Comparison of ENCODE assay signal across 1 cellular context in the genomic region with DNA sequence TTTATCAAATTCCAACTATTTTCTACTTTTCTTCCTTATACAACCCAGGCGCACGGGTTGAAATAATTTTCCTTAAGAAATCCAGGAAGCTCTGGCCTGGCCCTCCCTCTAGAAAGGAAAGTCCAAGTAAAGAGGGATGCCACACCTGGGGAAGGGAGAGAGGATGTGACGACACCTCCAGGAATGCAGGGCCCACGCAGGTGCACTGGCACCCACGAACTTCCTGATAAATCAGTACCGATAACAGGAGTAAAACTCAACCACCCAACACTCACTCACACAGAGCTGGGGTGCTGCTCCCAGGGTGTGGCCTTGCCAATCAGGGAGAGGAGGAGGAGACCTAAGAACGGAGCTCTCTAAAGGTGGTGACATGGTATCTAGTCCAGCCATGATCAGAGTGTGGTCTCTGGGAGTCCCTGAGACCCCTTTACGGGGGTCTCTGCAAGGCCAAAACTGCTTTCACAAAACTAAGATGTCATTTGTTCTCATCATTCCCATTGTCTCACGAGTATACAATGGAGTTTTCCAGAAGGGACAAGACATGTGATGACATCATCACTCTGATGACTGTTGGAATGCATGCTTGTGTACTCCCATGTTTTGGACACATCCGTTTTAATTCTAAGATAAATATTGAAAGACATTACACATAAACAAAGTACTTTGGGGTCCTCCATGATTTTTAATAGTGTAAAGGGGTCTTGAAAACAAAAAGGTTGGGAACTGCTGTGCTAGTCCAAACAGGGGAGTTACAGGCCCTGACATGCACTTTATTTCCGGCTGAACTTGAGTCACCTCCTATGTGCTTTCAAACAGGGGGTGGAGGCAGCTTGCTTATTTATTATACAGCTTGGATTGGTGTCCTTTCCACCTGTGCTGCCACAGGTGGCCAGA.
A peak's percentile ranks its signal among the peaks of the same experiment; 100 is the strongest.
TF ChIP-seq lines count a peak whose summit lies in the region.

No MANE protein-coding gene starts in this region.

TF ChIP-seq in HEK293, 187 proteins besides CTCF, POLR2A, EP300 and RAD21 (continued from another document):
- TF ChIP-seq, protein P1, sequence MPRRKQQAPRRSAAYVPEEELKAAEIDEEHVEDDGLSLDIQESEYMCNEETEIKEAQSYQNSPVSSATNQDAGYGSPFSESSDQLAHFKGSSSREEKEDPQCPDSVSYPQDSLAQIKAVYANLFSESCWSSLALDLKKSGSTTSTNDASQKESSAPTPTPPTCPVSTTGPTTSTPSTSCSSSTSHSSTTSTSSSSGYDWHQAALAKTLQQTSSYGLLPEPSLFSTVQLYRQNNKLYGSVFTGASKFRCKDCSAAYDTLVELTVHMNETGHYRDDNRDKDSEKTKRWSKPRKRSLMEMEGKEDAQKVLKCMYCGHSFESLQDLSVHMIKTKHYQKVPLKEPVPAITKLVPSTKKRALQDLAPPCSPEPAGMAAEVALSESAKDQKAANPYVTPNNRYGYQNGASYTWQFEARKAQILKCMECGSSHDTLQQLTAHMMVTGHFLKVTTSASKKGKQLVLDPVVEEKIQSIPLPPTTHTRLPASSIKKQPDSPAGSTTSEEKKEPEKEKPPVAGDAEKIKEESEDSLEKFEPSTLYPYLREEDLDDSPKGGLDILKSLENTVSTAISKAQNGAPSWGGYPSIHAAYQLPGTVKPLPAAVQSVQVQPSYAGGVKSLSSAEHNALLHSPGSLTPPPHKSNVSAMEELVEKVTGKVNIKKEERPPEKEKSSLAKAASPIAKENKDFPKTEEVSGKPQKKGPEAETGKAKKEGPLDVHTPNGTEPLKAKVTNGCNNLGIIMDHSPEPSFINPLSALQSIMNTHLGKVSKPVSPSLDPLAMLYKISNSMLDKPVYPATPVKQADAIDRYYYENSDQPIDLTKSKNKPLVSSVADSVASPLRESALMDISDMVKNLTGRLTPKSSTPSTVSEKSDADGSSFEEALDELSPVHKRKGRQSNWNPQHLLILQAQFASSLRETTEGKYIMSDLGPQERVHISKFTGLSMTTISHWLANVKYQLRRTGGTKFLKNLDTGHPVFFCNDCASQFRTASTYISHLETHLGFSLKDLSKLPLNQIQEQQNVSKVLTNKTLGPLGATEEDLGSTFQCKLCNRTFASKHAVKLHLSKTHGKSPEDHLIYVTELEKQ (tag by site-specific recombination; IDR thresholded peaks at IDR 0.05; ENCODE audit: borderline replicate concordance) = 0 out of 2 replicates have a peak, but pooled peaks have one; percentile 8
- 0 out of 2 replicates have a peak, but pooled peaks have one; percentile 11 for TF ChIP-seq ZNF335 (tag by site-specific recombination; conservative IDR thresholded peaks at IDR 0.05)
- TF ChIP-seq, protein P2, sequence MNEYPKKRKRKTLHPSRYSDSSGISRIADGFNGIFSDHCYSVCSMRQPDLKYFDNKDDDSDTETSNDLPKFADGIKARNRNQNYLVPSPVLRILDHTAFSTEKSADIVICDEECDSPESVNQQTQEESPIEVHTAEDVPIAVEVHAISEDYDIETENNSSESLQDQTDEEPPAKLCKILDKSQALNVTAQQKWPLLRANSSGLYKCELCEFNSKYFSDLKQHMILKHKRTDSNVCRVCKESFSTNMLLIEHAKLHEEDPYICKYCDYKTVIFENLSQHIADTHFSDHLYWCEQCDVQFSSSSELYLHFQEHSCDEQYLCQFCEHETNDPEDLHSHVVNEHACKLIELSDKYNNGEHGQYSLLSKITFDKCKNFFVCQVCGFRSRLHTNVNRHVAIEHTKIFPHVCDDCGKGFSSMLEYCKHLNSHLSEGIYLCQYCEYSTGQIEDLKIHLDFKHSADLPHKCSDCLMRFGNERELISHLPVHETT (tag by site-specific recombination; IDR thresholded peaks at IDR 0.05) = no peak
- TF ChIP-seq ZNF514 (tag by site-specific recombination; IDR thresholded peaks at IDR 0.05) = no peak
- TF ChIP-seq, protein P3, sequence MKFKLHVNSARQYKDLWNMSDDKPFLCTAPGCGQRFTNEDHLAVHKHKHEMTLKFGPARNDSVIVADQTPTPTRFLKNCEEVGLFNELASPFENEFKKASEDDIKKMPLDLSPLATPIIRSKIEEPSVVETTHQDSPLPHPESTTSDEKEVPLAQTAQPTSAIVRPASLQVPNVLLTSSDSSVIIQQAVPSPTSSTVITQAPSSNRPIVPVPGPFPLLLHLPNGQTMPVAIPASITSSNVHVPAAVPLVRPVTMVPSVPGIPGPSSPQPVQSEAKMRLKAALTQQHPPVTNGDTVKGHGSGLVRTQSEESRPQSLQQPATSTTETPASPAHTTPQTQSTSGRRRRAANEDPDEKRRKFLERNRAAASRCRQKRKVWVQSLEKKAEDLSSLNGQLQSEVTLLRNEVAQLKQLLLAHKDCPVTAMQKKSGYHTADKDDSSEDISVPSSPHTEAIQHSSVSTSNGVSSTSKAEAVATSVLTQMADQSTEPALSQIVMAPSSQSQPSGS (tag by site-specific recombination; IDR thresholded peaks at IDR 0.05; ENCODE audit: low read depth) = peak; percentile 96
- TF ChIP-seq, protein P4, sequence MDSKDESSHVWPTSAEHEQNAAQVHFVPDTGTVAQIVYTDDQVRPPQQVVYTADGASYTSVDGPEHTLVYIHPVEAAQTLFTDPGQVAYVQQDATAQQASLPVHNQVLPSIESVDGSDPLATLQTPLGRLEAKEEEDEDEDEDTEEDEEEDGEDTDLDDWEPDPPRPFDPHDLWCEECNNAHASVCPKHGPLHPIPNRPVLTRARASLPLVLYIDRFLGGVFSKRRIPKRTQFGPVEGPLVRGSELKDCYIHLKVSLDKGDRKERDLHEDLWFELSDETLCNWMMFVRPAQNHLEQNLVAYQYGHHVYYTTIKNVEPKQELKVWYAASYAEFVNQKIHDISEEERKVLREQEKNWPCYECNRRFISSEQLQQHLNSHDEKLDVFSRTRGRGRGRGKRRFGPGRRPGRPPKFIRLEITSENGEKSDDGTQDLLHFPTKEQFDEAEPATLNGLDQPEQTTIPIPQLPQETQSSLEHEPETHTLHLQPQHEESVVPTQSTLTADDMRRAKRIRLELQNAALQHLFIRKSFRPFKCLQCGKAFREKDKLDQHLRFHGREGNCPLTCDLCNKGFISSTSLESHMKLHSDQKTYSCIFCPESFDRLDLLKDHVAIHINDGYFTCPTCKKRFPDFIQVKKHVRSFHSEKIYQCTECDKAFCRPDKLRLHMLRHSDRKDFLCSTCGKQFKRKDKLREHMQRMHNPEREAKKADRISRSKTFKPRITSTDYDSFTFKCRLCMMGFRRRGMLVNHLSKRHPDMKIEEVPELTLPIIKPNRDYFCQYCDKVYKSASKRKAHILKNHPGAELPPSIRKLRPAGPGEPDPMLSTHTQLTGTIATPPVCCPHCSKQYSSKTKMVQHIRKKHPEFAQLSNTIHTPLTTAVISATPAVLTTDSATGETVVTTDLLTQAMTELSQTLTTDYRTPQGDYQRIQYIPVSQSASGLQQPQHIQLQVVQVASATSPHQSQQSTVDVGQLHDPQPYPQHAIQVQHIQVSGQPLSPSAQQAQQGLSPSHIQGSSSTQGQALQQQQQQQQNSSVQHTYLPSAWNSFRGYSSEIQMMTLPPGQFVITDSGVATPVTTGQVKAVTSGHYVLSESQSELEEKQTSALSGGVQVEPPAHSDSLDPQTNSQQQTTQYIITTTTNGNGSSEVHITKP (tag by site-specific recombination; IDR thresholded peaks at IDR 0.05) = 0 out of 2 replicates have a peak, but pooled peaks have one; percentile 6
TF ChIP-seq in HEK293: peak in this region for 8.
